24 cellular contexts compared by ENCODE assay signal in the genomic region with DNA sequence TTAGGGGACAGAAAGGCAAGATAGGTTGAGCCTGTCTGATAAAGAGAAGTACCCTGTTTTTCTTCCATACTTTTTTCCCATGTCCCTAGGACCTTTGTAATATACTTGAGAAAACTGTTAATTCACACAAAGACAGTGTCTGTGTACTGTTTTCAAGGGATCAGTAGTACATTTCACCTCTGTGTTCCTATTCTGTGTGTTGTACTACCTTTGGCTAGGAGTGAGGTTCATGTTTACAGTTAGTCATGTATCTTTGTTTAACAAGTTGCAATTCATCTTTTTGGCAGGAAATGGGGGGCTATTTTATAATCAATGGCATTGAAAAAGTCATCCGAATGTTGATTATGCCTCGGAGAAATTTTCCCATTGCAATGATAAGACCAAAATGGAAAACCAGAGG. TPM values are rescaled to one million over a fixed set of nuclear protein-coding genes. Genes with fewer than 3 reads are reported as not detected.
DNase-seq lines count a peak whose midpoint lies in the region; ATAC-seq and TF ChIP-seq lines count a peak whose summit lies in the region.
"Had no signal": no experiment of that assay in that cellular context is flagged by ENCODE, and none has a peak within 500 bp of the region (broad histone marks: within the 10 kb centered on the region; RNA-seq: fewer than 3 reads in every experiment).

No MANE protein-coding gene starts in this region.

- peaks cover 1 to 13% (median 6%) of the 10 kb centered on the region in 4 donors for H3K4me1 ChIP-seq in liver (ENCODE audit: control insufficient read depth in 4 of 4, insufficient read depth in 4 of 4, low read length in 3 of 4)
- H3K4me1 ChIP-seq: BE2C had no signal

- H3K27me3 Mint-ChIP-seq in activated T-cell treated with anti-CD3 and anti-CD28 coated beads, Interleukin-2, amount 50 U/mL, for 72 hours (ENCODE audit: low read depth), result no peaks in the 10 kb centered on the region
- no peaks in the 10 kb centered on the region for H3K27me3 Mint-ChIP-seq in neural crest cell (ENCODE audit: low read depth)
- H3K27me3 Mint-ChIP-seq in stimulated activated memory B cell treated with anti-CD40 and anti-IgM and Interleukin-4, amounts not matched to agents 10 μg/mL and 1 μg/mL and 100 μg/mL, for 72 hours, result no peaks in the 10 kb centered on the region
- H3K27me3 Mint-ChIP-seq: CD4-positive, alpha-beta memory T cell; CD4-positive, CD25-positive, alpha-beta regulatory T cell; CD8-positive, alpha-beta memory T cell had no signal

- no peak overlapping the region for H3K9ac ChIP-seq in liver (ENCODE audit: low read depth in 1 of 2, low read length in 2 of 2)
- H3K9ac ChIP-seq: BLaER1 had no signal

- TF ChIP-seq RAD21 in liver (IDR thresholded peaks at IDR 0.05), result no peak

- TF ChIP-seq CTCF in liver (IDR thresholded peaks at IDR 0.05; ENCODE audit: low read depth, low read length, missing input control) (no peak), neural crest cell (conservative IDR thresholded peaks at IDR 0.05) (no peak), GM20000 (IDR thresholded peaks at IDR 0.05; ENCODE audit: extremely low read depth, missing control alignments) (no peak)

- H3K27ac Mint-ChIP-seq in activated T-cell treated with anti-CD3 and anti-CD28 coated beads, Interleukin-2, amount 50 U/mL, for 72 hours, result peak overlapping the region; percentile 65
- no peak overlapping the region for H3K27ac Mint-ChIP-seq in neural crest cell (ENCODE audit: unreplicated experiment)
- H3K27ac Mint-ChIP-seq in stimulated activated memory B cell treated with anti-CD40 and anti-IgM and Interleukin-4, amounts not matched to agents 10 μg/mL and 1 μg/mL and 100 μg/mL, for 72 hours, result no peak overlapping the region
- H3K27ac Mint-ChIP-seq: CD4-positive, alpha-beta memory T cell had no signal

- no peak overlapping the region for H3K27ac ChIP-seq in liver (ENCODE audit: low read depth in 1 of 2, low read length in 2 of 2)
- H3K27ac ChIP-seq: BLaER1 had no signal

- ATAC-seq in activated T-cell treated with anti-CD3 and anti-CD28 coated beads, Interleukin-2, amount 50 U/mL, for 72 hours (replicated peaks in 1 of 2), result no peak
- ATAC-seq in stimulated activated memory B cell treated with anti-CD40 and anti-IgM and Interleukin-4, amounts not matched to agents 10 μg/mL and 1 μg/mL and 100 μg/mL, for 72 hours, result no peak
- ATAC-seq: GM12878 had no signal

- H3K4me3 ChIP-seq in liver (ENCODE audit: low read depth in 1 of 3, low read length in 3 of 3), result no peak overlapping the region
- H3K4me3 ChIP-seq: BLaER1, GM12878 had no signal

- no peak for DNase-seq in activated T-cell treated with anti-CD3 and anti-CD28 coated beads, Interleukin-2, amount 50 U/mL, for 72 hours
- DNase-seq in activated T-cell treated with anti-CD3 and anti-CD28 coated beads for 4 hours, result no peak
- DNase-seq in neural crest cell (ENCODE audit: low read depth, low spot score), result no peak
- DNase-seq in GM20000 (ENCODE audit: low spot score), result no peak
- DNase-seq: 8988T; ACHN; BE2C; C1 segment of cervical spinal cord; CD4-positive, alpha-beta memory T cell; CD4-positive, CD25-positive, alpha-beta regulatory T cell; CD8-positive, alpha-beta memory T cell; COR-L47; DMS 273 treated with DMSO at 0.1 percent for 48 hours; DMS153; DMS53; DMS79; DND-41; EL; GDM1 had no signal

- 60% methylated on average over 2 of the region's 2 CpGs for WGBS in liver

- peaks cover 10 to 50% (median 34%) of the 10 kb centered on the region in 4 donors for H3K36me3 ChIP-seq in liver (ENCODE audit: control insufficient read depth in 4 of 4, insufficient read depth in 3 of 4, low read depth in 1 of 4, low read length in 3 of 4)

- H3K36me3 Mint-ChIP-seq in activated T-cell treated with anti-CD3 and anti-CD28 coated beads, Interleukin-2, amount 50 U/mL, for 72 hours (ENCODE audit: insufficient read depth in 2 of 2), result peaks cover 12 to 44% of the 10 kb centered on the region in 2 donors
- H3K36me3 Mint-ChIP-seq in neural crest cell (ENCODE audit: low read depth), result peaks cover 15% of the 10 kb centered on the region
- H3K36me3 Mint-ChIP-seq in stimulated activated memory B cell treated with anti-CD40 and anti-IgM and Interleukin-4, amounts not matched to agents 10 μg/mL and 1 μg/mL and 100 μg/mL, for 72 hours, result peaks cover 58% of the 10 kb centered on the region

- no peaks in the 10 kb centered on the region for H3K27me3 ChIP-seq in liver (ENCODE audit: control insufficient read depth in 4 of 4, insufficient read depth in 4 of 4, low read length in 3 of 4)
- H3K27me3 ChIP-seq: BE2C, BLaER1 had no signal

- H3K9me3 Mint-ChIP-seq in activated T-cell treated with anti-CD3 and anti-CD28 coated beads, Interleukin-2, amount 50 U/mL, for 72 hours, result no peaks in the 10 kb centered on the region
- H3K9me3 Mint-ChIP-seq in neural crest cell, result no peaks in the 10 kb centered on the region
- no peaks in the 10 kb centered on the region for H3K9me3 Mint-ChIP-seq in stimulated activated memory B cell treated with anti-CD40 and anti-IgM and Interleukin-4, amounts not matched to agents 10 μg/mL and 1 μg/mL and 100 μg/mL, for 72 hours
- H3K9me3 Mint-ChIP-seq: CD14-positive monocyte; CD4-positive, alpha-beta memory T cell; CD4-positive, CD25-positive, alpha-beta regulatory T cell; CD8-positive, alpha-beta memory T cell had no signal

- H3K9me3 ChIP-seq in liver (ENCODE audit: control insufficient read depth in 4 of 4, low read length in 3 of 4), result no peaks in the 10 kb centered on the region
- H3K9me3 ChIP-seq: BE2C, BLaER1 had no signal

- peaks cover 5% of the 10 kb centered on the region for H3K4me1 Mint-ChIP-seq in activated T-cell treated with anti-CD3 and anti-CD28 coated beads, Interleukin-2, amount 50 U/mL, for 72 hours (ENCODE audit: low read depth)
- H3K4me1 Mint-ChIP-seq in neural crest cell, result peaks cover 8% of the 10 kb centered on the region
- H3K4me1 Mint-ChIP-seq in stimulated activated memory B cell treated with anti-CD40 and anti-IgM and Interleukin-4, amounts not matched to agents 10 μg/mL and 1 μg/mL and 100 μg/mL, for 72 hours, result no peaks in the 10 kb centered on the region

- no peak overlapping the region for H3K4me3 Mint-ChIP-seq in activated T-cell treated with anti-CD3 and anti-CD28 coated beads, Interleukin-2, amount 50 U/mL, for 72 hours
- H3K4me3 Mint-ChIP-seq in neural crest cell, result peak overlapping the region; percentile 2
- H3K4me3 Mint-ChIP-seq in stimulated activated memory B cell treated with anti-CD40 and anti-IgM and Interleukin-4, amounts not matched to agents 10 μg/mL and 1 μg/mL and 100 μg/mL, for 72 hours, result no peak overlapping the region
- H3K4me3 Mint-ChIP-seq: CD14-positive monocyte; CD4-positive, alpha-beta memory T cell; CD8-positive, alpha-beta memory T cell had no signal

TF ChIP-seq in liver, 16 proteins besides CTCF, POLR2A, EP300 and RAD21 (continues in another document):
- TF ChIP-seq, protein P1, sequence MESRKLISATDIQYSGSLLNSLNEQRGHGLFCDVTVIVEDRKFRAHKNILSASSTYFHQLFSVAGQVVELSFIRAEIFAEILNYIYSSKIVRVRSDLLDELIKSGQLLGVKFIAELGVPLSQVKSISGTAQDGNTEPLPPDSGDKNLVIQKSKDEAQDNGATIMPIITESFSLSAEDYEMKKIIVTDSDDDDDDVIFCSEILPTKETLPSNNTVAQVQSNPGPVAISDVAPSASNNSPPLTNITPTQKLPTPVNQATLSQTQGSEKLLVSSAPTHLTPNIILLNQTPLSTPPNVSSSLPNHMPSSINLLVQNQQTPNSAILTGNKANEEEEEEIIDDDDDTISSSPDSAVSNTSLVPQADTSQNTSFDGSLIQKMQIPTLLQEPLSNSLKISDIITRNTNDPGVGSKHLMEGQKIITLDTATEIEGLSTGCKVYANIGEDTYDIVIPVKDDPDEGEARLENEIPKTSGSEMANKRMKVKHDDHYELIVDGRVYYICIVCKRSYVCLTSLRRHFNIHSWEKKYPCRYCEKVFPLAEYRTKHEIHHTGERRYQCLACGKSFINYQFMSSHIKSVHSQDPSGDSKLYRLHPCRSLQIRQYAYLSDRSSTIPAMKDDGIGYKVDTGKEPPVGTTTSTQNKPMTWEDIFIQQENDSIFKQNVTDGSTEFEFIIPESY (IDR thresholded peaks at IDR 0.05), result no peak
- TF ChIP-seq NR2F2 (IDR thresholded peaks at IDR 0.05) (no peak), RXRA (IDR thresholded peaks at IDR 0.05) (peak in 1 of 2 donors; percentile 26), GABPA (IDR thresholded peaks at IDR 0.05 in 1 of 2, conservative IDR thresholded peaks at IDR 0.05 in 1 of 2) (no peak), SP1 (IDR thresholded peaks at IDR 0.05) (no peak), YY1 (IDR thresholded peaks at IDR 0.05) (no peak), HNF4G (IDR thresholded peaks at IDR 0.05) (no peak), HNF4A (conservative IDR thresholded peaks at IDR 0.05) (peak; percentile 43 to 66)
- TF ChIP-seq, protein P2, sequence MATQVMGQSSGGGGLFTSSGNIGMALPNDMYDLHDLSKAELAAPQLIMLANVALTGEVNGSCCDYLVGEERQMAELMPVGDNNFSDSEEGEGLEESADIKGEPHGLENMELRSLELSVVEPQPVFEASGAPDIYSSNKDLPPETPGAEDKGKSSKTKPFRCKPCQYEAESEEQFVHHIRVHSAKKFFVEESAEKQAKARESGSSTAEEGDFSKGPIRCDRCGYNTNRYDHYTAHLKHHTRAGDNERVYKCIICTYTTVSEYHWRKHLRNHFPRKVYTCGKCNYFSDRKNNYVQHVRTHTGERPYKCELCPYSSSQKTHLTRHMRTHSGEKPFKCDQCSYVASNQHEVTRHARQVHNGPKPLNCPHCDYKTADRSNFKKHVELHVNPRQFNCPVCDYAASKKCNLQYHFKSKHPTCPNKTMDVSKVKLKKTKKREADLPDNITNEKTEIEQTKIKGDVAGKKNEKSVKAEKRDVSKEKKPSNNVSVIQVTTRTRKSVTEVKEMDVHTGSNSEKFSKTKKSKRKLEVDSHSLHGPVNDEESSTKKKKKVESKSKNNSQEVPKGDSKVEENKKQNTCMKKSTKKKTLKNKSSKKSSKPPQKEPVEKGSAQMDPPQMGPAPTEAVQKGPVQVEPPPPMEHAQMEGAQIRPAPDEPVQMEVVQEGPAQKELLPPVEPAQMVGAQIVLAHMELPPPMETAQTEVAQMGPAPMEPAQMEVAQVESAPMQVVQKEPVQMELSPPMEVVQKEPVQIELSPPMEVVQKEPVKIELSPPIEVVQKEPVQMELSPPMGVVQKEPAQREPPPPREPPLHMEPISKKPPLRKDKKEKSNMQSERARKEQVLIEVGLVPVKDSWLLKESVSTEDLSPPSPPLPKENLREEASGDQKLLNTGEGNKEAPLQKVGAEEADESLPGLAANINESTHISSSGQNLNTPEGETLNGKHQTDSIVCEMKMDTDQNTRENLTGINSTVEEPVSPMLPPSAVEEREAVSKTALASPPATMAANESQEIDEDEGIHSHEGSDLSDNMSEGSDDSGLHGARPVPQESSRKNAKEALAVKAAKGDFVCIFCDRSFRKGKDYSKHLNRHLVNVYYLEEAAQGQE (IDR thresholded peaks at IDR 0.05), result no peak

RNA-seq across cellular contexts. Expression of a gene that starts 6.7 kb away (rescaled TPM):
- 10 to 100 TPM; 39.3 to 45.3 TPM for total RNA-seq in activated T-cell treated with anti-CD3 and anti-CD28 coated beads, Interleukin-2, amount 50 U/mL, for 72 hours
- total RNA-seq in liver, result 10 to 100 TPM; 13.1 to 23.8 TPM
- 1 to 10 TPM; 6.5 to 8.5 TPM for polyA plus RNA-seq in liver
- 35.8 and 39.9 TPM in 2 replicates for total RNA-seq in neural crest cell

RNA-seq across cellular contexts. Expression of a gene that starts 35.4 kb away (rescaled TPM):
- total RNA-seq in activated T-cell treated with anti-CD3 and anti-CD28 coated beads, Interleukin-2, amount 50 U/mL, for 72 hours, result 10 to 100 TPM; 30.4 to 41.8 TPM
- total RNA-seq in liver, result 1 to 10 TPM; 5.0 to 5.8 TPM
- 10 to 100 TPM; 36.6 to 59.9 TPM for polyA plus RNA-seq in liver
- 29.4 and 35.4 TPM in 2 replicates for total RNA-seq in neural crest cell
